Comparison of ENCODE assay signal across 9 cellular contexts in genomic region chr5:55808814-55809213, GRCh38. TPM values are rescaled to one million over a fixed set of nuclear protein-coding genes. Genes with fewer than 3 reads are reported as not detected.
DNase-seq lines count a peak whose midpoint lies in the region; ATAC-seq, FAIRE-seq and TF ChIP-seq lines count a peak whose summit lies in the region.
"Not testable (repeated sequence)": the region's sequence is repeated elsewhere in the genome, so short reads cannot be mapped to it uniquely, and the experiment has no call there.
"Had no signal": no experiment of that assay in that cellular context is flagged by ENCODE, and none has a peak within 500 bp of the region (broad histone marks: within the 10 kb centered on the region; RNA-seq: fewer than 3 reads in every experiment).

No MANE protein-coding gene starts in this region.

- not testable (repeated sequence) for H3K9ac ChIP-seq in HepG2 (ENCODE audit: insufficient read depth, low read depth, low read length)

- peaks cover 2 to 32% (median 16%) of the 10 kb centered on the region in 8 donors for H3K9me3 Mint-ChIP-seq in CD4-positive, alpha-beta memory T cell
- peaks cover 14% of the 10 kb centered on the region for H3K9me3 Mint-ChIP-seq in activated CD4-positive, alpha-beta T cell treated with anti-CD3 and anti-CD28 coated beads, Interleukin-2, amount 10 ng/mL, durations not matched to agents 24 days and 14 days

- not testable (repeated sequence) for H2AFZ ChIP-seq in HepG2 (ENCODE audit: low read length)

- H3K4me3 ChIP-seq in CD4-positive, alpha-beta memory T cell (ENCODE audit: low read length in 2 of 2); HepG2 (replicated peaks in 1 of 3; ENCODE audit: insufficient read depth in 1 of 3, low read depth in 2 of 3, low read length in 3 of 3): not testable (repeated sequence)

- H3K4me3 Mint-ChIP-seq in CD4-positive, alpha-beta memory T cell, result peak overlapping the region in 1 of 8 donors; percentile 36
- H3K4me3 Mint-ChIP-seq in activated CD4-positive, alpha-beta T cell treated with anti-CD3 and anti-CD28 coated beads, Interleukin-2, amount 10 ng/mL, durations not matched to agents 24 days and 14 days, result not testable (repeated sequence)

- not testable (repeated sequence) for FAIRE-seq in HepG2 (lab: Jason Lieb, UNC)

- not testable (repeated sequence) for TF ChIP-seq EP300 in HepG2 (IDR thresholded peaks at IDR 0.05; ENCODE audit: low read depth in 2 of 2, low read length in 2 of 2); HepG2 (CRISPR knock-in tag; IDR thresholded peaks at IDR 0.05; ENCODE audit: borderline replicate concordance)

- DNase-seq in CD4-positive, alpha-beta memory T cell, result peak; percentile 14 to 50 (median 34)
- DNase-seq in LoVo (ENCODE audit: low spot score) (peak; percentile 39), NCI-H748 (lab: John Stamatoyannopoulos, UW; ENCODE audit: unreplicated experiment) (peak; percentile 8), HepG2 (ENCODE audit: low spot score) (peak; percentile 24)
- DNase-seq in activated CD4-positive, alpha-beta T cell treated with anti-CD3 and anti-CD28 coated beads, Interleukin-2, amount 10 ng/mL, durations not matched to agents 24 days and 14 days, result peak; percentile 56
- DNase-seq in activated effector memory CD4-positive, alpha-beta T cell treated with Interleukin-2 at 50 U/mL for 16 hours, result peak; percentile 40

- H3K36me3 Mint-ChIP-seq in CD4-positive, alpha-beta memory T cell; activated CD4-positive, alpha-beta T cell treated with anti-CD3 and anti-CD28 coated beads, Interleukin-2, amount 10 ng/mL, durations not matched to agents 24 days and 14 days (ENCODE audit: low read depth): not testable (repeated sequence)

- POLR2A ChIA-PET in CD4-positive, alpha-beta memory T cell (lab: Charles Lee; ENCODE audit: partially characterized antibody); HepG2 (lab: Yijun Ruan, JAX): not testable (repeated sequence)

- H3K27ac ChIP-seq in CD4-positive, alpha-beta memory T cell (ENCODE audit: low read depth, low read length); HepG2 (ENCODE audit: extremely low read length, insufficient read depth, low read length): not testable (repeated sequence)

- not testable (repeated sequence) for H3K79me2 ChIP-seq in HepG2 (ENCODE audit: insufficient read depth, low read length)

- in situ Hi-C loops in HepG2 (cut with HindIII; ENCODE audit: extremely low pct_ligation_motif_present, low pct_unique_long_range_greater_than_20kb), result not testable (repeated sequence)

- not testable (repeated sequence) for H3K27me3 Mint-ChIP-seq in CD4-positive, alpha-beta memory T cell
- peaks cover 19% of the 10 kb centered on the region for H3K27me3 Mint-ChIP-seq in activated CD4-positive, alpha-beta T cell treated with anti-CD3 and anti-CD28 coated beads, Interleukin-2, amount 10 ng/mL, durations not matched to agents 24 days and 14 days

- H3K9me3 ChIP-seq in CD4-positive, alpha-beta memory T cell (ENCODE audit: control insufficient read depth in 1 of 2, low read length in 2 of 2); HepG2 (ENCODE audit: low read length): not testable (repeated sequence)

- not testable (repeated sequence) for TF ChIP-seq RAD21 in HepG2 (CRISPR knock-in tag; IDR thresholded peaks at IDR 0.05)

- ATAC-seq in HepG2, result not testable (repeated sequence)

- H3K4me1 Mint-ChIP-seq in CD4-positive, alpha-beta memory T cell; activated CD4-positive, alpha-beta T cell treated with anti-CD3 and anti-CD28 coated beads, Interleukin-2, amount 10 ng/mL, durations not matched to agents 24 days and 14 days: not testable (repeated sequence)

- not testable (repeated sequence) for H3K4me2 ChIP-seq in HepG2 (ENCODE audit: low read depth, low read length)

- intact Hi-C loops in CD4-positive, alpha-beta memory T cell (cut with micrococcal nuclease); activated CD4-positive, alpha-beta T cell treated with anti-CD3 and anti-CD28 coated beads, Interleukin-2, amount 10 ng/mL, durations not matched to agents 24 days and 14 days (cut with micrococcal nuclease); HepG2 (cut with micrococcal nuclease; ENCODE audit: unreplicated experiment): not testable (repeated sequence)

- H3K27me3 ChIP-seq in CD4-positive, alpha-beta memory T cell (ENCODE audit: insufficient read depth, low read length); HepG2 (ENCODE audit: control insufficient read depth in 1 of 2, insufficient read depth in 2 of 2, low read length in 2 of 2): not testable (repeated sequence)

- peak overlapping the region in 1 of 7 donors; percentile 52 for H3K27ac Mint-ChIP-seq in CD4-positive, alpha-beta memory T cell
- not testable (repeated sequence) for H3K27ac Mint-ChIP-seq in activated CD4-positive, alpha-beta T cell treated with anti-CD3 and anti-CD28 coated beads, Interleukin-2, amount 10 ng/mL, durations not matched to agents 24 days and 14 days

- WGBS in HepG2 (ENCODE audit: low lambda C conversion rate), result no CpG with 5 or more reads among the region's 7 CpGs

- TF ChIP-seq CTCF in HepG2 (CRISPR knock-in tag; IDR thresholded peaks at IDR 0.05), result not testable (repeated sequence)

- H3K36me3 ChIP-seq in CD4-positive, alpha-beta memory T cell (ENCODE audit: insufficient read depth, low read length); HepG2 (replicated peaks in 1 of 2; ENCODE audit: control insufficient read depth in 1 of 2, insufficient read depth in 2 of 2, low read length in 2 of 2): not testable (repeated sequence)

- not testable (repeated sequence) for H4K20me1 ChIP-seq in HepG2 (ENCODE audit: insufficient read depth, low read length)

- not testable (repeated sequence) for H3K4me1 ChIP-seq in CD4-positive, alpha-beta memory T cell (ENCODE audit: insufficient read depth, low read length); HepG2 (ENCODE audit: insufficient read depth, low read length)

- not testable (repeated sequence) for BruUV-seq in HepG2 (replicated peaks; lab: Mats Ljungman, UMichigan)

- CTCF ChIA-PET in CD4-positive, alpha-beta memory T cell (lab: Charles Lee; ENCODE audit: partially characterized antibody); HepG2 (lab: Yijun Ruan, JAX; ENCODE audit: low intra/inter-chr PET ratio, low total read pairs): not testable (repeated sequence)

- TF ChIP-seq POLR2A in HepG2 (IDR thresholded peaks at IDR 0.05; ENCODE audit: insufficient read depth in 1 of 2, low read depth in 2 of 2, low read length in 2 of 2), result not testable (repeated sequence)

TF ChIP-seq in HepG2, 621 proteins besides CTCF, POLR2A, EP300 and RAD21:
- TF ChIP-seq ZMYM4 (CRISPR knock-in tag; IDR thresholded peaks at IDR 0.05), result peak; percentile 44; the same call in 1 of the 2 replicates
- TF ChIP-seq FOXA1 (IDR thresholded peaks at IDR 0.05), result not testable (repeated sequence)
- peak; percentile 80 for TF ChIP-seq FOXA1 (CRISPR knock-in tag; IDR thresholded peaks at IDR 0.05)
- 0 out of 2 replicates have a peak, but pooled peaks have one; percentile 23 for TF ChIP-seq FOXA3 (CRISPR knock-in tag; IDR thresholded peaks at IDR 0.05)
TF ChIP-seq in HepG2: peak in this region for 3; not testable (repeated sequence) for 618.

RNA-seq across cellular contexts. Expression of gene IL31RA, which starts 42.3 kb away (rescaled TPM):
- not detected for total RNA-seq in CD4-positive, alpha-beta memory T cell
- not detected for polyA plus RNA-seq in CD4-positive, alpha-beta memory T cell
- total RNA-seq in activated CD4-positive, alpha-beta T cell treated with anti-CD3 and anti-CD28 coated beads, Interleukin-2, amount 10 ng/mL, durations not matched to agents 24 days and 14 days, result 0.63 and 0.92 TPM in 2 replicates
- not detected in 2 replicates for total RNA-seq in HepG2 (2016; rRNA removed; fragmentation: Illumina TruSeq; extraction: Trizol)
- not detected in 2 replicates for total RNA-seq in HepG2 (2016; cell fraction: cytosol; rRNA removed; fragmentation: Illumina TruSeq; extraction: Trizol; ENCODE audit: low read depth)
- total RNA-seq in HepG2 (2016; cell fraction: insoluble cytoplasmic fraction; rRNA removed; fragmentation: Illumina TruSeq; extraction: Trizol), result 0.06 and 0.07 TPM in 2 replicates
- total RNA-seq in HepG2 (2016; cell fraction: membrane; rRNA removed; fragmentation: Illumina TruSeq; extraction: Trizol), result not detected in 2 replicates
- not detected in 2 replicates for total RNA-seq in HepG2 (2016; cell fraction: nucleus; rRNA removed; fragmentation: Illumina TruSeq; extraction: Trizol)
- polyA plus RNA-seq in HepG2 (2011; rRNA removed), result 0.05 TPM in 1 of 2 replicates, not detected in the other
- 0.06 TPM in 1 of 2 replicates, not detected in the other for polyA plus RNA-seq in HepG2 (2011; cell fraction: cytosol; rRNA removed)
- not detected in 2 replicates for polyA plus RNA-seq in HepG2 (2011; cell fraction: nucleus; rRNA removed)
- polyA plus RNA-seq in HepG2 (2012), result 0.11 TPM in 1 of 2 replicates, not detected in the other
- polyA plus RNA-seq in HepG2 (2016; cell fraction: cytosol; fragmentation: Illumina TruSeq; extraction: Trizol; ENCODE audit: low read depth), result not detected in 2 replicates
- not detected in 2 replicates for polyA plus RNA-seq in HepG2 (2016; cell fraction: insoluble cytoplasmic fraction; fragmentation: Illumina TruSeq; extraction: Trizol; ENCODE audit: low read depth)
- polyA plus RNA-seq in HepG2 (2016; cell fraction: membrane; fragmentation: Illumina TruSeq; extraction: Trizol; ENCODE audit: low read depth), result not detected in 2 replicates
- polyA plus RNA-seq in HepG2 (2016; cell fraction: nucleus; fragmentation: Illumina TruSeq; extraction: Trizol; ENCODE audit: insufficient read depth, low read depth), result not detected in 2 replicates
- not detected in 2 replicates for polyA minus RNA-seq in HepG2 (2011; rRNA and poly(A)+ RNA removed; ENCODE audit: low replicate concordance)
- not detected in 2 replicates for polyA minus RNA-seq in HepG2 (2011; cell fraction: cytosol; rRNA and poly(A)+ RNA removed)
- polyA minus RNA-seq in HepG2 (2011; cell fraction: nucleus; rRNA and poly(A)+ RNA removed), result not detected in 2 replicates
- total RNA-seq: Caco-2; CD8-positive, alpha-beta T cell had no signal
- polyA plus RNA-seq: BJ had no signal
